Comparison of ENCODE assay signal across 35 cellular contexts in genomic region chr18:23675236-23675635, GRCh38. TPM values are rescaled to one million over a fixed set of nuclear protein-coding genes. Genes with fewer than 3 reads are reported as not detected.
"Had no signal": no experiment of that assay in that cellular context is flagged by ENCODE, and none has a peak within 500 bp of the region (broad histone marks: within the 10 kb centered on the region; RNA-seq: fewer than 3 reads in every experiment).

No MANE protein-coding gene starts in this region.

- H3K4me3 ChIP-seq: adrenal gland, ascending aorta, body of pancreas, breast epithelium, cardiac muscle cell had no signal

- DNase-seq: activated effector memory CD4-positive, alpha-beta T cell treated with anti-CD3 and anti-CD28 coated beads, Interleukin-2, amount 50 U/mL, for 16 hours; activated effector memory CD4-positive, alpha-beta T cell treated with Interleukin-2 at 50 U/mL for 16 hours; activated gamma-delta T cell; activated gamma-delta T cell treated with Interleukin-2 at 50 U/mL for 16 hours; activated naive CD4-positive, alpha-beta T cell; activated naive CD4-positive, alpha-beta T cell treated with anti-CD3 and anti-CD28 coated beads for 36 hours; activated naive CD4-positive, alpha-beta T cell treated with anti-CD3 and anti-CD28 coated beads, Interleukin-2, amount 10 ng/mL, durations not matched to agents 7 days and 5 days; activated naive CD4-positive, alpha-beta T cell treated with anti-CD3 and anti-CD28 coated beads, Interleukin-2, amount 50 U/mL, for 16 hours; activated naive CD4-positive, alpha-beta T cell treated with Interleukin-2 at 50 U/mL for 16 hours; activated naive CD8-positive, alpha-beta T cell treated with anti-CD3 and anti-CD28 coated beads for 36 hours; activated naive CD8-positive, alpha-beta T cell treated with anti-CD3 and anti-CD28 coated beads, Interleukin-2, amount 10 ng/mL, durations not matched to agents 7 days and 5 days; activated naive CD8-positive, alpha-beta T cell treated with anti-CD3 and anti-CD28 coated beads, Interleukin-2, amount 50 U/mL, for 24 hours; activated T-cell treated with anti-CD3 and anti-CD28 coated beads for 4 hours; activated T-cell treated with anti-CD3 and anti-CD28 coated beads, Interleukin-2, amount 50 U/mL, for 1 hour; activated T-cell treated with anti-CD3 and anti-CD28 coated beads, Interleukin-2, amount 50 U/mL, for 24 hours; activated T-cell treated with anti-CD3 and anti-CD28 coated beads, Interleukin-2, amount 50 U/mL, for 4 hours; activated T-cell treated with anti-CD3 and anti-CD28 coated beads, Interleukin-2, amount 50 U/mL, for 48 hours; activated T-cell treated with anti-CD3 and anti-CD28 coated beads, Interleukin-2, amount 50 U/mL, for 72 hours; adrenal gland; amniotic stem cell; amygdala; anterior cingulate cortex; aorta; body of pancreas; brain microvascular endothelial cell; caudate nucleus; central memory CD4-positive, alpha-beta T cell; cerebellar nuclear complex had no signal

- H3K27ac ChIP-seq: adrenal gland, ascending aorta, body of pancreas, brain microvascular endothelial cell, breast epithelium, cardiac muscle cell had no signal

- H3K4me1 ChIP-seq: adrenal gland, ascending aorta, body of pancreas, breast epithelium had no signal

- H3K36me3 ChIP-seq: adrenal gland, ascending aorta, brain microvascular endothelial cell, breast epithelium, cardiac muscle cell had no signal

- ATAC-seq: activated naive CD4-positive, alpha-beta T cell treated with anti-CD3 and anti-CD28 coated beads, Interleukin-2, amount 50 U/mL, for 72 hours; activated naive CD8-positive, alpha-beta T cell treated with anti-CD3 and anti-CD28 coated beads, Interleukin-2, amount 50 U/mL, for 24 hours; activated T-cell treated with anti-CD3 and anti-CD28 coated beads, Interleukin-2, amount 50 U/mL, for 4 hours; activated T-cell treated with anti-CD3 and anti-CD28 coated beads, Interleukin-2, amount 50 U/mL, for 72 hours; activated T-helper 17 cell treated with anti-CD3 and anti-CD28 coated beads, Interleukin-2, amount 50 U/mL, for 72 hours; body of pancreas had no signal

- H3K27me3 ChIP-seq: ascending aorta, body of pancreas, brain microvascular endothelial cell, breast epithelium, cardiac muscle cell had no signal

- H3K9me3 ChIP-seq: adrenal gland, ascending aorta, body of pancreas, breast epithelium had no signal

RNA-seq across cellular contexts. Expression of gene ANKRD29, which starts 12.5 kb away (rescaled TPM):
- total RNA-seq: activated naive CD4-positive, alpha-beta T cell treated with anti-CD3 and anti-CD28 coated beads for 36 hours; activated naive CD4-positive, alpha-beta T cell treated with anti-CD3 and anti-CD28 coated beads, Interleukin-2, amount 50 U/mL, for 72 hours; activated naive CD8-positive, alpha-beta T cell treated with anti-CD3 and anti-CD28 coated beads for 36 hours; activated naive CD8-positive, alpha-beta T cell treated with anti-CD3 and anti-CD28 coated beads, Interleukin-2, amount 10 ng/mL, durations not matched to agents 7 days and 5 days; activated T-cell treated with anti-CD3 and anti-CD28 coated beads, Interleukin-2, amount 50 U/mL, for 4 hours; activated T-cell treated with anti-CD3 and anti-CD28 coated beads, Interleukin-2, amount 50 U/mL, for 72 hours; activated T-helper 1 cell treated with anti-CD3 and anti-CD28 coated beads, Interleukin-12 subunit alpha, Interleukin-12 subunit beta, Interleukin-2, Interleukin-4 antibody, amounts not matched to agents 30 ng/mL and 10 ng/mL and 1 ng/mL, durations not matched to agents 14 hours and 24 hours and 36 hours; activated T-helper 17 cell treated with anti-CD3 and anti-CD28 coated beads, Interleukin-2, amount 50 U/mL, for 72 hours; activated T-helper 2 cell treated with anti-CD3 and anti-CD28 coated beads, Interferon-gamma antibody, Interleukin-2, Interleukin-4, amounts not matched to agents 10 μg/mL and 5 μg/mL and 100 μg/mL, durations not matched to agents 14 hours and 24 hours and 36 hours had no signal

RNA-seq across cellular contexts. Expression of gene LAMA3, which starts 14.0 kb away (rescaled TPM):
- total RNA-seq: activated T-helper 1 cell treated with anti-CD3 and anti-CD28 coated beads, Interleukin-12 subunit alpha, Interleukin-12 subunit beta, Interleukin-2, Interleukin-4 antibody, amounts not matched to agents 30 ng/mL and 10 ng/mL and 1 ng/mL, durations not matched to agents 14 hours and 24 hours and 36 hours; activated T-helper 2 cell treated with anti-CD3 and anti-CD28 coated beads, Interferon-gamma antibody, Interleukin-2, Interleukin-4, amounts not matched to agents 10 μg/mL and 5 μg/mL and 100 μg/mL, durations not matched to agents 14 hours and 24 hours and 36 hours had no signal
- polyA plus RNA-seq: cardiac muscle cell had no signal
